In the genomic region with DNA sequence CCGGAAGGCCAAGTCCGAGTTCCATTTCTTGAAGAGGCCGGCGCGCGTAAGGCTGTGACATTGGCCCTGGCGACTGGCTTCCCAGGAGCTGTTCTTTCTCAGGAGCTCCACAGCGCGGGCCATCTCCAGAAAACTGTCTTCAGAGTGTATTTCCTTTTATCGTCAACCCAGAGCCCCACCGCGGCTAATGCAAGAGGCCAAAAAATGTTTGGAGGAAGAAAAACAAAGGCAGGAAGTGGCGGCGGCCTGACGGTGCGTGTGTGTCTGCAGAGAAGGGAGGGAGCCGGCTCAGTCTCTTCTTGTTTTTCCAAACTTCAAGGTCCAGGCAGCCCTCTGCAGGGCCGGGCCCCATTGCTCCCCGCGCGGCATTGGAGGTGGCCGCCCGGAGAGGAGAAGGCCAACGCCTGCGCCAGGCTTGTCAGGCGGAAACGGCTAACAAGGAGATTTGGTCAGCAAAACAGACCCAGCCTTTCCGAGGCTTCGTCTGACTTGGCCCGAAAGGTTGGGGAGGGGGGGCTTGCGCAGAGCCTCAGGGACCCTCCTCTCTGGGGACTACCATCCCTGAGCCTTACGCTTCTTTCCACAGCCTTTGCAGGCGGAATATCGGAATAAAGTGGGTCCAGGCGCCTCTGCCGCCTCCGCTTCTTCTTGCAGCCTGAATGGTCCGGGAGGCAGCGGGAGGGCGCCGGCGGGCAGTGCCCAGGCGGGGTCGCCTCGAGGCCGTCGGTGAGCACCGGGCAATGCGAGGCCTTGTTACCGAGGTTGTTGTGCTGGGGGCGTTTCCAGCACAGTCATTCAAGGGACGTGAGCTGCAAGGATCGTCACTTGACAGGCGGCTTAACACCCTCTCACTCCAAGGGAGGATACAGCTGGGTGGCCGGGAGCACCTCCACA, we compare ENCODE assay signal across 2 cellular contexts.
TF ChIP-seq lines count a peak whose summit lies in the region.

No MANE protein-coding gene starts in this region.

TF ChIP-seq in H1, 55 proteins besides CTCF, POLR2A, EP300 and RAD21 (continues in another document):
- TF ChIP-seq TAF7 (optimal IDR thresholded peaks at IDR 0.05; ENCODE audit: borderline replicate concordance, low read depth, low read length), result no peak
- TF ChIP-seq, protein P1, sequence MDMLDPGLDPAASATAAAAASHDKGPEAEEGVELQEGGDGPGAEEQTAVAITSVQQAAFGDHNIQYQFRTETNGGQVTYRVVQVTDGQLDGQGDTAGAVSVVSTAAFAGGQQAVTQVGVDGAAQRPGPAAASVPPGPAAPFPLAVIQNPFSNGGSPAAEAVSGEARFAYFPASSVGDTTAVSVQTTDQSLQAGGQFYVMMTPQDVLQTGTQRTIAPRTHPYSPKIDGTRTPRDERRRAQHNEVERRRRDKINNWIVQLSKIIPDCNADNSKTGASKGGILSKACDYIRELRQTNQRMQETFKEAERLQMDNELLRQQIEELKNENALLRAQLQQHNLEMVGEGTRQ (IDR thresholded peaks at IDR 0.05; ENCODE audit: low read length), result no peak
- TF ChIP-seq, protein P2, sequence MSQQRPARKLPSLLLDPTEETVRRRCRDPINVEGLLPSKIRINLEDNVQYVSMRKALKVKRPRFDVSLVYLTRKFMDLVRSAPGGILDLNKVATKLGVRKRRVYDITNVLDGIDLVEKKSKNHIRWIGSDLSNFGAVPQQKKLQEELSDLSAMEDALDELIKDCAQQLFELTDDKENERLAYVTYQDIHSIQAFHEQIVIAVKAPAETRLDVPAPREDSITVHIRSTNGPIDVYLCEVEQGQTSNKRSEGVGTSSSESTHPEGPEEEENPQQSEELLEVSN (IDR thresholded peaks at IDR 0.05), result no peak
- TF ChIP-seq MAFK (IDR thresholded peaks at IDR 0.05; ENCODE audit: low read depth, low read length), result no peak
- no peak for TF ChIP-seq SIN3A (conservative IDR thresholded peaks at IDR 0.05 in 1 of 2, IDR thresholded peaks at IDR 0.05 in 1 of 2; ENCODE audit: low read depth in 1 of 2, low read length in 2 of 2)
- TF ChIP-seq EZH2 (IDR thresholded peaks at IDR 0.05; ENCODE audit: low read depth, low read length, severe bottlenecking), result peak; percentile 87
- TF ChIP-seq KDM1A (IDR thresholded peaks at IDR 0.05; ENCODE audit: borderline replicate concordance, low read length), result no peak
- peak; percentile 94 for TF ChIP-seq SUZ12 (IDR thresholded peaks at IDR 0.05; ENCODE audit: low read length)
- no peak for TF ChIP-seq EGR1 (IDR thresholded peaks at IDR 0.05; ENCODE audit: borderline replicate concordance, low read depth, low read length)
- no peak for TF ChIP-seq TCF12 (IDR thresholded peaks at IDR 0.05; ENCODE audit: low read depth, low read length)
- TF ChIP-seq RNF2 (IDR thresholded peaks at IDR 0.05; ENCODE audit: borderline replicate concordance, low read depth, low read length, missing control alignments, poor library complexity, severe bottlenecking), result peak; percentile 88
- TF ChIP-seq CREB1 (IDR thresholded peaks at IDR 0.05), result no peak
- TF ChIP-seq TAF1 (IDR thresholded peaks at IDR 0.05; ENCODE audit: low read depth, low read length), result no peak
- no peak for TF ChIP-seq NRF1 (IDR thresholded peaks at IDR 0.05; ENCODE audit: low read depth, low read length)
- TF ChIP-seq, protein P3, sequence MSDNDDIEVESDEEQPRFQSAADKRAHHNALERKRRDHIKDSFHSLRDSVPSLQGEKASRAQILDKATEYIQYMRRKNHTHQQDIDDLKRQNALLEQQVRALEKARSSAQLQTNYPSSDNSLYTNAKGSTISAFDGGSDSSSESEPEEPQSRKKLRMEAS (IDR thresholded peaks at IDR 0.05), result 0 out of 2 replicates have a peak, but pooled peaks have one; percentile 6
- no peak for TF ChIP-seq CBX8 (IDR thresholded peaks at IDR 0.05; ENCODE audit: borderline replicate concordance, low read depth, low read length)
- TF ChIP-seq POU5F1 (IDR thresholded peaks at IDR 0.05; ENCODE audit: low read depth, low read length), result no peak

TF ChIP-seq in neural cell, 6 proteins besides CTCF, POLR2A, EP300 and RAD21:
- TF ChIP-seq TAF1 (IDR thresholded peaks at IDR 0.05; ENCODE audit: low read depth) (no peak), EZH2 (IDR thresholded peaks at IDR 0.05; ENCODE audit: borderline replicate concordance, insufficient read depth, low read length, poor library complexity, severe bottlenecking) (peak; percentile 26)
